10 cellular contexts compared by ENCODE assay signal in the genomic region with DNA sequence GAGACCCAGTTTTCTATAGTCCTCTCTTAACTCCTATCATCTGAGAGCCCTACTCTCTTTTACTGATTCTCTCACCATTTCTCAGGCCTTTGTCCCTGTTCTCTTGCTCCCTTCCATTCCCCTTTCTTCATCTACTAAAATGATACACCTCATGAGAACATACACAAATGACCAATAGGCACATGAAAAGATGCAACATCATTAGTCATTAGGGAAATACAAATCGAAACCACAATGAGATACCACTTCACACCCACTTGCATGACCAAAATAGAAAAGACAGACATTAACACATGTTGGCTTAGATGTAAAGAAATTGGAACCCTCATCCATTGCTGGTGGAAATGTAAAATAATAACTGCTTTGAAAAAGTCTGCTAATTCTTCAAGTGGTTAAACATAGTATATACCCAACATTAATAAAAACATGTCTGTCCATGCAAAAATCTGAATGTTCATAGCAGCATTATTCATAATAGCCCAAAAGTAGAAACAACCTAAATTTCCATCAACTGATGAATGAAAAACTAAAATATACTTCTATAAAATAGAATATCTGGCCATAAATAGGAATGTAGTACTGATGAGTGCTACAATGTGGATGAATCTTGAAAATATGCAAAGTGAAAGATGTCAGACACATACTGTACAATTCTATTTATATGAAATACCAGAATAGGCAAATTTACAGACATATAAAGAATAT.
DNase-seq lines count a peak whose midpoint lies in the region; ATAC-seq and TF ChIP-seq lines count a peak whose summit lies in the region.
"Had no signal": no experiment of that assay in that cellular context is flagged by ENCODE, and none has a peak within 500 bp of the region (broad histone marks: within the 10 kb centered on the region; RNA-seq: fewer than 3 reads in every experiment).

No MANE protein-coding gene starts in this region.

- no peaks in the 10 kb centered on the region for H3K36me3 Mint-ChIP-seq in activated T-cell treated with anti-CD3 and anti-CD28 coated beads, Interleukin-2, amount 50 U/mL, for 72 hours (ENCODE audit: insufficient read depth in 2 of 2)
- H3K36me3 Mint-ChIP-seq in activated T-cell treated with anti-CD3 and anti-CD28 coated beads, Interleukin-2, amount 50 U/mL, for 4 hours (ENCODE audit: insufficient read depth) = no peaks in the 10 kb centered on the region
- peaks cover 0 to 3% of the 10 kb centered on the region in 2 donors for H3K36me3 Mint-ChIP-seq in stimulated activated naive B cell treated with anti-CD40 and anti-IgM and Interleukin-4, amounts not matched to agents 10 μg/mL and 1 μg/mL and 100 μg/mL, for 72 hours

- H3K4me1 Mint-ChIP-seq in activated T-cell treated with anti-CD3 and anti-CD28 coated beads, Interleukin-2, amount 50 U/mL, for 72 hours (ENCODE audit: low read depth) = no peaks in the 10 kb centered on the region
- no peaks in the 10 kb centered on the region for H3K4me1 Mint-ChIP-seq in activated T-cell treated with anti-CD3 and anti-CD28 coated beads, Interleukin-2, amount 50 U/mL, for 4 hours (ENCODE audit: low read depth)
- H3K4me1 Mint-ChIP-seq in stimulated activated naive B cell treated with anti-CD40 and anti-IgM and Interleukin-4, amounts not matched to agents 10 μg/mL and 1 μg/mL and 100 μg/mL, for 72 hours = peaks cover 28 to 59% of the 10 kb centered on the region in 2 donors

- POLR2A ChIA-PET in RWPE1 (lab: Yijun Ruan, JAX; ENCODE audit: low non-redundant PET) = no interaction called here

- ATAC-seq in activated T-cell treated with anti-CD3 and anti-CD28 coated beads, Interleukin-2, amount 50 U/mL, for 72 hours (replicated peaks in 1 of 2) = peak; percentile 11 to 60
- ATAC-seq in activated T-cell treated with anti-CD3 and anti-CD28 coated beads, Interleukin-2, amount 50 U/mL, for 4 hours = no peak
- ATAC-seq in HG02981 (IDR thresholded peaks at IDR 0.05; ENCODE audit: unreplicated experiment) (peak; percentile 91), left lobe of liver (no peak)
- ATAC-seq in stimulated activated naive B cell treated with anti-CD40 and anti-IgM and Interleukin-4, amounts not matched to agents 10 μg/mL and 1 μg/mL and 100 μg/mL, for 72 hours (replicated peaks) = peak; percentile 82 to 88

- H3K27me3 Mint-ChIP-seq in activated T-cell treated with anti-CD3 and anti-CD28 coated beads, Interleukin-2, amount 50 U/mL, for 72 hours (ENCODE audit: low read depth) = peaks cover 7% of the 10 kb centered on the region
- H3K27me3 Mint-ChIP-seq in activated T-cell treated with anti-CD3 and anti-CD28 coated beads, Interleukin-2, amount 50 U/mL, for 4 hours (ENCODE audit: low read depth) = peaks cover 23% of the 10 kb centered on the region
- H3K27me3 Mint-ChIP-seq in stimulated activated naive B cell treated with anti-CD40 and anti-IgM and Interleukin-4, amounts not matched to agents 10 μg/mL and 1 μg/mL and 100 μg/mL, for 72 hours = no peaks in the 10 kb centered on the region

- H3K27ac Mint-ChIP-seq in activated T-cell treated with anti-CD3 and anti-CD28 coated beads, Interleukin-2, amount 50 U/mL, for 72 hours = no peak overlapping the region
- peak overlapping the region; percentile 48 for H3K27ac Mint-ChIP-seq in stimulated activated naive B cell treated with anti-CD40 and anti-IgM and Interleukin-4, amounts not matched to agents 10 μg/mL and 1 μg/mL and 100 μg/mL, for 72 hours

- DNase-seq in activated T-cell treated with anti-CD3 and anti-CD28 coated beads, Interleukin-2, amount 50 U/mL, for 72 hours = no peak
- no peak for DNase-seq in activated T-cell treated with anti-CD3 and anti-CD28 coated beads, Interleukin-2, amount 50 U/mL, for 4 hours
- peak; percentile 9 for DNase-seq in RWPE1 (ENCODE audit: low spot score)
- DNase-seq in stimulated activated naive B cell treated with anti-CD40 and anti-IgM and Interleukin-4, amounts not matched to agents 10 μg/mL and 1 μg/mL and 100 μg/mL, for 72 hours = no peak
- DNase-seq in stimulated activated CD4-positive, alpha-beta T cell treated with anti-CD3 and anti-CD28 coated beads, Interleukin-15, amount 100 ng/mL, for 24 hours = no peak
- no peak for DNase-seq in NCI-H2196 (lab: John Stamatoyannopoulos, UW; ENCODE audit: unreplicated experiment)
- DNase-seq in left lobe of liver (ENCODE audit: low spot score) = no peak
- DNase-seq: activated CD4-positive, alpha-beta T cell treated with anti-CD3 and anti-CD28 coated beads for 48 hours; transverse colon had no signal

- H3K9me3 Mint-ChIP-seq in activated T-cell treated with anti-CD3 and anti-CD28 coated beads, Interleukin-2, amount 50 U/mL, for 72 hours = no peaks in the 10 kb centered on the region
- H3K9me3 Mint-ChIP-seq in activated T-cell treated with anti-CD3 and anti-CD28 coated beads, Interleukin-2, amount 50 U/mL, for 4 hours = no peaks in the 10 kb centered on the region
- H3K9me3 Mint-ChIP-seq in stimulated activated naive B cell treated with anti-CD40 and anti-IgM and Interleukin-4, amounts not matched to agents 10 μg/mL and 1 μg/mL and 100 μg/mL, for 72 hours = no peaks in the 10 kb centered on the region

- no peak for TF ChIP-seq CTCF in RWPE1 (conservative IDR thresholded peaks at IDR 0.05; ENCODE audit: low read depth)

- H3K27ac ChIP-seq in RWPE1 = no peak overlapping the region
- H3K27ac ChIP-seq: transverse colon had no signal

- CTCF ChIA-PET in RWPE1 (lab: Yijun Ruan, JAX) = interaction anchor here (0.6 kb wide), 1 partner anchor 38 kb away, joined by 3 read pairs; no protein-coding TSS in a partner anchor

- no peak overlapping the region for H3K4me3 Mint-ChIP-seq in activated T-cell treated with anti-CD3 and anti-CD28 coated beads, Interleukin-2, amount 50 U/mL, for 72 hours
- no peak overlapping the region for H3K4me3 Mint-ChIP-seq in activated T-cell treated with anti-CD3 and anti-CD28 coated beads, Interleukin-2, amount 50 U/mL, for 4 hours
- H3K4me3 Mint-ChIP-seq in stimulated activated naive B cell treated with anti-CD40 and anti-IgM and Interleukin-4, amounts not matched to agents 10 μg/mL and 1 μg/mL and 100 μg/mL, for 72 hours = peak overlapping the region; percentile 23 to 45

Comparison
In these comparisons a context has a peak if more than half of its experiments do, and no peak if none do; other contexts are left out.
1. ATAC-seq: peak in activated T-cell treated with anti-CD3 and anti-CD28 coated beads, Interleukin-2, amount 50 U/mL, for 72 hours (2 of 2), HG02981 (single experiment) and stimulated activated naive B cell treated with anti-CD40 and anti-IgM and Interleukin-4, amounts not matched to agents 10 μg/mL and 1 μg/mL and 100 μg/mL, for 72 hours (2 of 2); none in activated T-cell treated with anti-CD3 and anti-CD28 coated beads, Interleukin-2, amount 50 U/mL, for 4 hours (0 of 2) and left lobe of liver (single experiment).
2. H3K4me3 Mint-ChIP-seq: peak in stimulated activated naive B cell treated with anti-CD40 and anti-IgM and Interleukin-4, amounts not matched to agents 10 μg/mL and 1 μg/mL and 100 μg/mL, for 72 hours (2 of 2); none in activated T-cell treated with anti-CD3 and anti-CD28 coated beads, Interleukin-2, amount 50 U/mL, for 72 hours (0 of 2) and activated T-cell treated with anti-CD3 and anti-CD28 coated beads, Interleukin-2, amount 50 U/mL, for 4 hours (single experiment).